In the genomic region with DNA sequence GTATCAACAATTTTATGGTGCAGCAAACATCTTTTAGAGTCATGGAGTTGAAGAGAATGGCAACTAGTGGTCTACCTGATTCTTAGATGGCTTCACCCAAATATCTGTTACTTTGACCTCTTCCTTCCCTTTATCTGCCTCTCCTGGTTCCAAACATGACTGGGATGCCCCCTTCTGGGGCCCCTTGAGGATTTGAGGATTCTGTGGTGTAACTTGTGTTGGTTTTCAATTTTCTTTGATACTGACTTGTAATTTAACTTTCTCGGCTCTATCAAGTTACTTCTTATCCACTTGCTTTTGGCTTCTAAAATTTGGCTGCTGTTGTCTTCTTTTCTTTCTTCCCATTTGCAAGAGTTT, we compare ENCODE assay signal across 15 cellular contexts.
A peak's percentile ranks its signal among the peaks of the same experiment; 100 is the strongest.
DNase-seq lines count a peak whose midpoint lies in the region; ATAC-seq and TF ChIP-seq lines count a peak whose summit lies in the region.
"Had no signal": no experiment of that assay in that cellular context is flagged by ENCODE, and none has a peak within 500 bp of the region (broad histone marks: within the 10 kb centered on the region; RNA-seq: fewer than 3 reads in every experiment).

No MANE protein-coding gene starts in this region.

- H3K36me3 Mint-ChIP-seq in activated T-cell treated with anti-CD3 and anti-CD28 coated beads, Interleukin-2, amount 50 U/mL, for 72 hours (ENCODE audit: insufficient read depth in 2 of 2), result no peaks in the 10 kb centered on the region
- H3K36me3 Mint-ChIP-seq: CD4-positive, CD25-positive, alpha-beta regulatory T cell had no signal

- H3K36me3 ChIP-seq in left lung, result no peaks in the 10 kb centered on the region
- H3K36me3 ChIP-seq in smooth muscle cell (ENCODE audit: low read depth), result no peaks in the 10 kb centered on the region
- H3K36me3 ChIP-seq: HAP-1 had no signal

- intact Hi-C loops in left lung (cut with DNase I), result no loop called here

- peak overlapping the region; percentile 25 for H3K27ac Mint-ChIP-seq in activated T-cell treated with anti-CD3 and anti-CD28 coated beads, Interleukin-2, amount 50 U/mL, for 72 hours
- H3K27ac Mint-ChIP-seq: CD4-positive, CD25-positive, alpha-beta regulatory T cell had no signal

- no peak for ATAC-seq in activated T-cell treated with anti-CD3 and anti-CD28 coated beads, Interleukin-2, amount 50 U/mL, for 72 hours (replicated peaks in 1 of 2)
- ATAC-seq in left lung, result no peak
- no peak for ATAC-seq in GM18858 (IDR thresholded peaks at IDR 0.05; ENCODE audit: unreplicated experiment)
- ATAC-seq: HepG2 had no signal

- H4K20me1 ChIP-seq in smooth muscle cell (ENCODE audit: low read depth), result no peaks in the 10 kb centered on the region

- no peaks in the 10 kb centered on the region for H3F3A ChIP-seq in smooth muscle cell (ENCODE audit: low read depth)

- H3K27me3 ChIP-seq in left lung, result no peaks in the 10 kb centered on the region
- H3K27me3 ChIP-seq in smooth muscle cell (ENCODE audit: low read depth), result peaks cover 31% of the 10 kb centered on the region

- no peaks in the 10 kb centered on the region for H3K27me3 Mint-ChIP-seq in activated T-cell treated with anti-CD3 and anti-CD28 coated beads, Interleukin-2, amount 50 U/mL, for 72 hours (ENCODE audit: low read depth)
- H3K27me3 Mint-ChIP-seq: CD4-positive, CD25-positive, alpha-beta regulatory T cell had no signal

- H2AFZ ChIP-seq in smooth muscle cell (ENCODE audit: low read depth), result no peak overlapping the region
- H2AFZ ChIP-seq: GM23248 had no signal

- no peak overlapping the region for H3K4me3 Mint-ChIP-seq in activated T-cell treated with anti-CD3 and anti-CD28 coated beads, Interleukin-2, amount 50 U/mL, for 72 hours
- H3K4me3 Mint-ChIP-seq: CD4-positive, CD25-positive, alpha-beta regulatory T cell had no signal

- 100% methylated on average over 1 of the region's 1 CpG for WGBS in smooth muscle cell (ENCODE audit: low lambda C conversion rate)

- peak overlapping the region; percentile 27 to 42 for H3K27ac ChIP-seq in left lung
- H3K27ac ChIP-seq in smooth muscle cell (ENCODE audit: low read depth), result no peak overlapping the region
- H3K27ac ChIP-seq: 22Rv1, GM23248 had no signal

- H3K4me3 ChIP-seq in left lung, result no peak overlapping the region
- H3K4me3 ChIP-seq in smooth muscle cell, result no peak overlapping the region
- H3K4me3 ChIP-seq: GM23248, HAP-1 had no signal

- TF ChIP-seq CTCF in left lung (IDR thresholded peaks at IDR 0.05) (no peak), smooth muscle cell (IDR thresholded peaks at IDR 0.05; ENCODE audit: borderline replicate concordance, insufficient read depth, poor library complexity, severe bottlenecking) (no peak)

- no peak for DNase-seq in activated T-cell treated with anti-CD3 and anti-CD28 coated beads, Interleukin-2, amount 50 U/mL, for 72 hours
- no peak for DNase-seq in activated T-cell treated with anti-CD3 and anti-CD28 coated beads, Interleukin-2, amount 50 U/mL, for 1 hour
- peak; percentile 20 for DNase-seq in MV-4-11 (lab: John Stamatoyannopoulos, UW)
- no peak for DNase-seq in left lung
- no peak for DNase-seq in smooth muscle cell (lab: John Stamatoyannopoulos, UW; ENCODE audit: unreplicated experiment)
- no peak for DNase-seq in ureter (ENCODE audit: low spot score)
- DNase-seq in NCI-H526 (lab: John Stamatoyannopoulos, UW), result no peak
- DNase-seq: CD4-positive, CD25-positive, alpha-beta regulatory T cell; DMS53; GF-D8; GM23248 had no signal

- H3K9me3 ChIP-seq in left lung (no peaks in the 10 kb centered on the region), smooth muscle cell (replicated peaks; ENCODE audit: low read depth) (no peaks in the 10 kb centered on the region)
- H3K9me3 ChIP-seq: HAP-1 had no signal

- H3K4me1 Mint-ChIP-seq in activated T-cell treated with anti-CD3 and anti-CD28 coated beads, Interleukin-2, amount 50 U/mL, for 72 hours (ENCODE audit: low read depth), result no peaks in the 10 kb centered on the region
- H3K4me1 Mint-ChIP-seq: CD4-positive, CD25-positive, alpha-beta regulatory T cell had no signal

- no peaks in the 10 kb centered on the region for H3K79me2 ChIP-seq in smooth muscle cell (ENCODE audit: low read depth)

- H3K9ac ChIP-seq in smooth muscle cell (ENCODE audit: low read depth), result no peak overlapping the region
- H3K9ac ChIP-seq: GM23248 had no signal

- peak overlapping the region; percentile 24 for H3K4me2 ChIP-seq in smooth muscle cell

- H3K9me3 Mint-ChIP-seq in activated T-cell treated with anti-CD3 and anti-CD28 coated beads, Interleukin-2, amount 50 U/mL, for 72 hours, result no peaks in the 10 kb centered on the region

- H3K4me1 ChIP-seq in left lung, result no peaks in the 10 kb centered on the region
- no peaks in the 10 kb centered on the region for H3K4me1 ChIP-seq in smooth muscle cell (ENCODE audit: low read depth)
- H3K4me1 ChIP-seq: HAP-1 had no signal
